11 cellular contexts compared by ENCODE assay signal in the genomic region with DNA sequence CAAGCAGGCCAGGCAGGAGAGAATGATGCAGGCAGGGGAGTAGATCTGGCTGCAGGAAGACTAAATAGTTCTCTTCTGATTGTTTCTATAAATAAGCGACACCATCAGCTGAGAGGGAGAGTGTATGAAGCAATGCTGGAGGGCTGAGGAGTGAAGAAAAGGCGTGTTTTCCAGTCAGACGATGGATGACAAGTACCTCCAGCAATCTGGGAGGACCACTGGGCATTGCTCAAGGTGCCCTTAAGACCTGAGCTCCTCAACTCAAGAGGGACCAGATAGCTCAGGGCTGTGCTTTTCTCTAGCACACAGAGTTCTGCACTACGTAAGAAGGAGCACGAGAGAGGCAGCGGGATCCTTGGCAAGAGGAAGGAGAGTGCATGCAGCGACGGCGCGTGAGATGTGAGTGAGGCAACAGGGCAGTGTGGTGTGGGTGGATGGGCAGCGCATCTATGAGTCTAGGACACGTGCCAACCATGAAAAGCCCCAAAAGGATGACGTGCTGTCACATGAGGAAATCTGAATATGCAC. TPM values are rescaled to one million over a fixed set of nuclear protein-coding genes. Genes with fewer than 3 reads are reported as not detected.
DNase-seq lines count a peak whose midpoint lies in the region; ATAC-seq, FAIRE-seq and TF ChIP-seq lines count a peak whose summit lies in the region.
"Had no signal": no experiment of that assay in that cellular context is flagged by ENCODE, and none has a peak within 500 bp of the region (broad histone marks: within the 10 kb centered on the region; RNA-seq: fewer than 3 reads in every experiment).

No MANE protein-coding gene starts in this region.

- no peak overlapping the region for H3K27ac Mint-ChIP-seq in activated CD4-positive, alpha-beta memory T cell treated with anti-CD3 and anti-CD28 coated beads for 36 hours

- no peak for ATAC-seq in HG03565 (IDR thresholded peaks at IDR 0.05; ENCODE audit: unreplicated experiment)

- H3K4me1 Mint-ChIP-seq in activated CD4-positive, alpha-beta memory T cell treated with anti-CD3 and anti-CD28 coated beads for 36 hours (ENCODE audit: low read depth), result no peaks in the 10 kb centered on the region

- POLR2A ChIA-PET in activated CD4-positive, alpha-beta memory T cell treated with anti-CD3 and anti-CD28 coated beads for 36 hours (lab: Charles Lee), result no interaction called here

- H3K36me3 Mint-ChIP-seq in activated CD4-positive, alpha-beta memory T cell treated with anti-CD3 and anti-CD28 coated beads for 36 hours, result peaks cover 15% of the 10 kb centered on the region

- no peak for TF ChIP-seq CTCF in GM13976 (IDR thresholded peaks at IDR 0.05; ENCODE audit: borderline replicate concordance, control extremely low read depth, extremely low read depth, insufficient read depth, missing control alignments)

- no peaks in the 10 kb centered on the region for H3K27me3 Mint-ChIP-seq in activated CD4-positive, alpha-beta memory T cell treated with anti-CD3 and anti-CD28 coated beads for 36 hours

- in situ Hi-C loops in GM13976 (cut with MboI; ENCODE audit: low sequenced_read_pairs, unreplicated experiment), result no loop called here

- no peak overlapping the region for H3K4me3 Mint-ChIP-seq in activated CD4-positive, alpha-beta memory T cell treated with anti-CD3 and anti-CD28 coated beads for 36 hours

- H3K9me3 Mint-ChIP-seq in activated CD4-positive, alpha-beta memory T cell treated with anti-CD3 and anti-CD28 coated beads for 36 hours, result no peaks in the 10 kb centered on the region

- DNase-seq in D341Med (ENCODE audit: low spot score) (peak; percentile 6), SHP77 treated with DMSO at 0.1 percent for 48 hours (lab: John Stamatoyannopoulos, UW) (peak; percentile 7), frontal cortex (ENCODE audit: low spot score in 2 of 2) (peak; percentile 32 to 54), pons (ENCODE audit: low spot score) (peak; percentile 78), retina (no peak), GM13976 (ENCODE audit: low spot score) (no peak)
- DNase-seq in activated CD4-positive, alpha-beta memory T cell treated with anti-CD3 and anti-CD28 coated beads for 36 hours, result no peak
- DNase-seq: DMS79 treated with DMSO at 0.1 percent for 48 hours; stimulated activated CD4-positive, alpha-beta T cell treated with anti-CD3 and anti-CD28 coated beads, Interleukin-15, amount 100 ng/mL, for 24 hours; T1000 had no signal

- no peak for FAIRE-seq in frontal cortex (lab: Jason Lieb, UNC)

- intact Hi-C loops in activated CD4-positive, alpha-beta memory T cell treated with anti-CD3 and anti-CD28 coated beads for 36 hours (cut with micrococcal nuclease), result no loop called here

- CTCF ChIA-PET in activated CD4-positive, alpha-beta memory T cell treated with anti-CD3 and anti-CD28 coated beads for 36 hours (lab: Charles Lee), result interaction anchor here (1.2 to 4.8 kb wide), 3 partner anchors 21 to 442 kb away, joined by 3 to 31 read pairs (median 3); no protein-coding TSS in a partner anchor

RNA-seq across cellular contexts. Expression of a gene that starts 36.0 kb away (rescaled TPM):
- 126 TPM for total RNA-seq in frontal cortex
- total RNA-seq in activated CD4-positive, alpha-beta memory T cell treated with anti-CD3 and anti-CD28 coated beads for 36 hours, result 100 to 1,000 TPM; 261 to 265 TPM

RNA-seq across cellular contexts. Expression of a gene that starts 49.1 kb away (rescaled TPM):
- total RNA-seq in frontal cortex, result 0.41 TPM
- not detected for total RNA-seq in activated CD4-positive, alpha-beta memory T cell treated with anti-CD3 and anti-CD28 coated beads for 36 hours

Comparison
In these comparisons a context has a peak if more than half of its experiments do, and no peak if none do; other contexts are left out.
1. DNase-seq: peak in D341Med (single experiment), SHP77 treated with DMSO at 0.1 percent for 48 hours (single experiment), frontal cortex (2 of 2) and pons (single experiment); none in retina (single experiment), activated CD4-positive, alpha-beta memory T cell treated with anti-CD3 and anti-CD28 coated beads for 36 hours (single experiment) and GM13976 (single experiment).